ENCODE assay signal across 9 cellular contexts in the genomic region with DNA sequence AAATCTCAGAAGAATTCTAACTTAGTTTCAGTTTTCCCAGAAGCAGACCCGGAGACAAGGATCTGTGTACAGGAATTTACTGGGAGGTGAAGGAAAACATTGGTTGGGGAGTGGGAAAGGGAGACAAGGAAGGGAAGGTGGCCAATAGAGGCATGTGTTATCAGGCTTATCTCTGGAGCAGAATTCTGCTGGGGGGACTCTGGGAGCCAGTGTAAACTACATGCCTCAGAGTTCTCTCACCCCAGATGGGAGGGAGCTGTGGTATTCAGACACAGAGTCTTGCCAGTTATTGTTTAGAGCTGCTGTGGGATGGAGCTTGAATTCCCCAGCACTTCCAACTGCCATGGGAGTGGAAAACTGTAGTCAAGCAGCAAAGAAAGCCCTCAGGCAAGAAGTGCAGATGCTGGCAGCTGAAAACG. TPM values are rescaled to one million over a fixed set of nuclear protein-coding genes. Genes with fewer than 3 reads are reported as not detected.
A peak's percentile ranks its signal among the peaks of the same experiment; 100 is the strongest.
DNase-seq lines count a peak whose midpoint lies in the region; ATAC-seq, FAIRE-seq and TF ChIP-seq lines count a peak whose summit lies in the region.
"Had no signal": no experiment of that assay in that cellular context is flagged by ENCODE, and none has a peak within 500 bp of the region (broad histone marks: within the 10 kb centered on the region; RNA-seq: fewer than 3 reads in every experiment).

No MANE protein-coding gene starts in this region.

- no peak overlapping the region for H3K27ac ChIP-seq in HepG2 (ENCODE audit: extremely low read length, insufficient read depth, low read length)
- H3K27ac ChIP-seq in tibial nerve, result peak overlapping the region; percentile 54 to 79 (median 64)

- H4K20me1 ChIP-seq in HepG2 (ENCODE audit: insufficient read depth, low read length), result no peaks in the 10 kb centered on the region

- peaks cover 3% of the 10 kb centered on the region for H3K36me3 Mint-ChIP-seq in chondrocyte (ENCODE audit: low read depth)

- no peak for TF ChIP-seq POLR2A in HepG2 (IDR thresholded peaks at IDR 0.05; ENCODE audit: insufficient read depth in 1 of 2, low read depth in 2 of 2, low read length in 2 of 2)
- no peak for TF ChIP-seq POLR2A in tibial nerve (IDR thresholded peaks at IDR 0.05)

- intact Hi-C loops in HepG2 (cut with micrococcal nuclease; ENCODE audit: unreplicated experiment), result no loop called here

- no peaks in the 10 kb centered on the region for H3K9me3 Mint-ChIP-seq in chondrocyte (ENCODE audit: low read depth)

- H3K27me3 ChIP-seq in MG63, result no peaks in the 10 kb centered on the region
- no peaks in the 10 kb centered on the region for H3K27me3 ChIP-seq in HepG2 (ENCODE audit: control insufficient read depth in 1 of 2, insufficient read depth in 2 of 2, low read length in 2 of 2)
- no peaks in the 10 kb centered on the region for H3K27me3 ChIP-seq in tibial nerve

- CTCF ChIA-PET in HepG2 (lab: Yijun Ruan, JAX; ENCODE audit: low intra/inter-chr PET ratio, low total read pairs), result no interaction called here

- H3K4me1 ChIP-seq in HepG2 (ENCODE audit: insufficient read depth, low read length), result peaks cover 14% of the 10 kb centered on the region; the same call in 1 of the 2 replicates
- peaks cover 0 to 14% (median 5%) of the 10 kb centered on the region in 4 donors for H3K4me1 ChIP-seq in tibial nerve

- no peak for FAIRE-seq in HepG2 (lab: Jason Lieb, UNC)
- FAIRE-seq: frontal cortex had no signal

- peaks cover 15% of the 10 kb centered on the region for H3K4me1 Mint-ChIP-seq in chondrocyte (ENCODE audit: low read depth)

- no peak overlapping the region for H3K9ac ChIP-seq in HepG2 (ENCODE audit: insufficient read depth, low read depth, low read length)

- no peak for TF ChIP-seq RAD21 in HepG2 (CRISPR knock-in tag; IDR thresholded peaks at IDR 0.05)

- ATAC-seq in HepG2, result peak; percentile 49

- in situ Hi-C loops in HepG2 (cut with HindIII; ENCODE audit: extremely low pct_ligation_motif_present, low pct_unique_long_range_greater_than_20kb), result no loop called here

- no TSS peak for BruUV-seq in HepG2 (replicated peaks; lab: Mats Ljungman, UMichigan)

- no peak for TF ChIP-seq CTCF in chondrocyte (IDR thresholded peaks at IDR 0.05)
- TF ChIP-seq CTCF in HepG2 (CRISPR knock-in tag; IDR thresholded peaks at IDR 0.05), result no peak
- TF ChIP-seq CTCF in tibial nerve (IDR thresholded peaks at IDR 0.05), result no peak

- no peak for TF ChIP-seq EP300 in HepG2 (IDR thresholded peaks at IDR 0.05; ENCODE audit: low read depth in 2 of 2, low read length in 2 of 2)
- TF ChIP-seq EP300 in HepG2 (CRISPR knock-in tag; IDR thresholded peaks at IDR 0.05; ENCODE audit: borderline replicate concordance), result no peak
- TF ChIP-seq EP300 in tibial nerve (IDR thresholded peaks at IDR 0.05), result no peak

- 12% methylated on average over 2 of the region's 2 CpGs for WGBS in HepG2 (ENCODE audit: low lambda C conversion rate)
- WGBS in tibial nerve, 2 donors, result 8 to 12% methylated on average over 2 of the region's 2 CpGs

- no peak overlapping the region for H3K4me3 ChIP-seq in MG63
- no peak overlapping the region for H3K4me3 ChIP-seq in HepG2 (replicated peaks in 1 of 3; ENCODE audit: insufficient read depth in 1 of 3, low read depth in 2 of 3, low read length in 3 of 3)
- peak overlapping the region in 3 of 4 donors; percentile 10 to 17 (median 16) for H3K4me3 ChIP-seq in tibial nerve

- no peaks in the 10 kb centered on the region for H3K27me3 Mint-ChIP-seq in chondrocyte (ENCODE audit: low read depth)

- H3K27ac Mint-ChIP-seq in chondrocyte (ENCODE audit: unreplicated experiment), result peak overlapping the region; percentile 95

- H3K79me2 ChIP-seq in HepG2 (ENCODE audit: insufficient read depth, low read length), result no peaks in the 10 kb centered on the region

- DNase-seq in MG63 (peak; percentile 72), chondrocyte (ENCODE audit: low spot score) (no peak), HepG2 (ENCODE audit: low spot score) (no peak), tibial nerve (ENCODE audit: low spot score in 2 of 2) (no peak), NCI-H1930 (lab: John Stamatoyannopoulos, UW) (no peak), NCI-H2081 (lab: John Stamatoyannopoulos, UW) (no peak), NAMALWA (ENCODE audit: low spot score) (no peak)
- DNase-seq in activated CD4-positive, CD25-positive, alpha-beta regulatory T cell treated with anti-CD3 and anti-CD28 coated beads, Interleukin-2, amount 50 U/mL, for 72 hours, result no peak

- H2AFZ ChIP-seq in HepG2 (ENCODE audit: low read length), result no peak overlapping the region

- peak overlapping the region; percentile 48 for H3K4me3 Mint-ChIP-seq in chondrocyte (ENCODE audit: unreplicated experiment)

- POLR2A ChIA-PET in HepG2 (lab: Yijun Ruan, JAX), result no interaction called here

- H3K36me3 ChIP-seq in MG63 (peaks cover 2% of the 10 kb centered on the region; the same call in 1 of the 2 replicates), HepG2 (replicated peaks in 1 of 2; ENCODE audit: control insufficient read depth in 1 of 2, insufficient read depth in 2 of 2, low read length in 2 of 2) (peaks cover 0 to 2% of the 10 kb centered on the region in 2 experiments; a peak in 2 of 5 replicates), tibial nerve (peaks cover 0 to 17% (median 0%) of the 10 kb centered on the region in 3 donors)

- H3K9me3 ChIP-seq in MG63 (no peaks in the 10 kb centered on the region), HepG2 (ENCODE audit: low read length) (no peaks in the 10 kb centered on the region), tibial nerve (no peaks in the 10 kb centered on the region)

- H3K4me2 ChIP-seq in HepG2 (ENCODE audit: low read depth, low read length), result no peak overlapping the region

RNA-seq across cellular contexts. Expression of gene DNPEP, which starts 19.0 kb away (rescaled TPM):
- total RNA-seq in MG63 (2014; rRNA removed; shearing (Covaris generic); ENCODE audit: low replicate concordance), result 56.4 and 73.1 TPM in 2 replicates
- 42.3 to 47.9 TPM (median 43.5 TPM) in 3 replicates for total RNA-seq in chondrocyte
- 103 and 104 TPM in 2 replicates for total RNA-seq in HepG2 (2016; rRNA removed; fragmentation: Illumina TruSeq; extraction: Trizol)
- total RNA-seq in HepG2 (2016; cell fraction: cytosol; rRNA removed; fragmentation: Illumina TruSeq; extraction: Trizol; ENCODE audit: low read depth), result 50.2 and 51.7 TPM in 2 replicates
- 93.4 and 106 TPM in 2 replicates for total RNA-seq in HepG2 (2016; cell fraction: insoluble cytoplasmic fraction; rRNA removed; fragmentation: Illumina TruSeq; extraction: Trizol)
- total RNA-seq in HepG2 (2016; cell fraction: membrane; rRNA removed; fragmentation: Illumina TruSeq; extraction: Trizol), result 77.6 and 92.7 TPM in 2 replicates
- 62.5 and 67.1 TPM in 2 replicates for total RNA-seq in HepG2 (2016; cell fraction: nucleus; rRNA removed; fragmentation: Illumina TruSeq; extraction: Trizol)
- polyA plus RNA-seq in HepG2 (2011; rRNA removed), result 109 and 130 TPM in 2 replicates
- polyA plus RNA-seq in HepG2 (2011; cell fraction: cytosol; rRNA removed), result 66.5 and 97.7 TPM in 2 replicates
- 277 and 306 TPM in 2 replicates for polyA plus RNA-seq in HepG2 (2011; cell fraction: nucleus; rRNA removed)
- 76.3 and 101 TPM in 2 replicates for polyA plus RNA-seq in HepG2 (2012)
- 62.5 and 80.3 TPM in 2 replicates for polyA plus RNA-seq in HepG2 (2016; cell fraction: cytosol; fragmentation: Illumina TruSeq; extraction: Trizol; ENCODE audit: low read depth)
- polyA plus RNA-seq in HepG2 (2016; cell fraction: insoluble cytoplasmic fraction; fragmentation: Illumina TruSeq; extraction: Trizol; ENCODE audit: low read depth), result 93.7 and 94.8 TPM in 2 replicates
- 72.3 and 84.5 TPM in 2 replicates for polyA plus RNA-seq in HepG2 (2016; cell fraction: membrane; fragmentation: Illumina TruSeq; extraction: Trizol; ENCODE audit: low read depth)
- polyA plus RNA-seq in HepG2 (2016; cell fraction: nucleus; fragmentation: Illumina TruSeq; extraction: Trizol; ENCODE audit: insufficient read depth, low read depth), result 145 and 149 TPM in 2 replicates
- polyA minus RNA-seq in HepG2 (2011; rRNA and poly(A)+ RNA removed; ENCODE audit: low replicate concordance), result 78.0 and 193 TPM in 2 replicates
- 37.2 and 45.9 TPM in 2 replicates for polyA minus RNA-seq in HepG2 (2011; cell fraction: cytosol; rRNA and poly(A)+ RNA removed)
- 77.3 and 82.6 TPM in 2 replicates for polyA minus RNA-seq in HepG2 (2011; cell fraction: nucleus; rRNA and poly(A)+ RNA removed)
- total RNA-seq in tibial nerve, result 10 to 100 TPM; 35.2 to 88.1 (median 52.6) TPM

RNA-seq across cellular contexts. Expression of gene RESP18, which starts 36.2 kb away (rescaled TPM):
- not detected in 2 replicates for total RNA-seq in MG63 (2014; rRNA removed; shearing (Covaris generic); ENCODE audit: low replicate concordance)
- total RNA-seq in chondrocyte (not detected in 3 replicates), HepG2 (2016; rRNA removed; fragmentation: Illumina TruSeq; extraction: Trizol) (not detected in 2 replicates), tibial nerve (not detected)
- total RNA-seq in HepG2 (2016; cell fraction: cytosol; rRNA removed; fragmentation: Illumina TruSeq; extraction: Trizol; ENCODE audit: low read depth), result not detected in 2 replicates
- not detected in 2 replicates for total RNA-seq in HepG2 (2016; cell fraction: insoluble cytoplasmic fraction; rRNA removed; fragmentation: Illumina TruSeq; extraction: Trizol)
- not detected in 2 replicates for total RNA-seq in HepG2 (2016; cell fraction: membrane; rRNA removed; fragmentation: Illumina TruSeq; extraction: Trizol)
- not detected in 2 replicates for total RNA-seq in HepG2 (2016; cell fraction: nucleus; rRNA removed; fragmentation: Illumina TruSeq; extraction: Trizol)
- polyA plus RNA-seq in HepG2 (2011; rRNA removed), result not detected in 2 replicates
- not detected in 2 replicates for polyA plus RNA-seq in HepG2 (2011; cell fraction: cytosol; rRNA removed)
- not detected in 2 replicates for polyA plus RNA-seq in HepG2 (2011; cell fraction: nucleus; rRNA removed)
- polyA plus RNA-seq in HepG2 (2012), result not detected in 2 replicates
- polyA plus RNA-seq in HepG2 (2016; cell fraction: cytosol; fragmentation: Illumina TruSeq; extraction: Trizol; ENCODE audit: low read depth), result not detected in 2 replicates
- not detected in 2 replicates for polyA plus RNA-seq in HepG2 (2016; cell fraction: insoluble cytoplasmic fraction; fragmentation: Illumina TruSeq; extraction: Trizol; ENCODE audit: low read depth)
- not detected in 2 replicates for polyA plus RNA-seq in HepG2 (2016; cell fraction: membrane; fragmentation: Illumina TruSeq; extraction: Trizol; ENCODE audit: low read depth)
- polyA plus RNA-seq in HepG2 (2016; cell fraction: nucleus; fragmentation: Illumina TruSeq; extraction: Trizol; ENCODE audit: insufficient read depth, low read depth), result not detected in 2 replicates
- not detected in 2 replicates for polyA minus RNA-seq in HepG2 (2011; rRNA and poly(A)+ RNA removed; ENCODE audit: low replicate concordance)
- polyA minus RNA-seq in HepG2 (2011; cell fraction: cytosol; rRNA and poly(A)+ RNA removed), result not detected in 2 replicates
- not detected in 2 replicates for polyA minus RNA-seq in HepG2 (2011; cell fraction: nucleus; rRNA and poly(A)+ RNA removed)

RNA-seq across cellular contexts. Expression of gene DES, which starts 49.5 kb away (rescaled TPM):
- total RNA-seq in MG63 (2014; rRNA removed; shearing (Covaris generic); ENCODE audit: low replicate concordance), result 3.8 and 22.6 TPM in 2 replicates
- total RNA-seq in chondrocyte, result 0.70 to 19.8 TPM (median 15.5 TPM) in 3 replicates
- total RNA-seq in HepG2 (2016; rRNA removed; fragmentation: Illumina TruSeq; extraction: Trizol), result not detected in 2 replicates
- total RNA-seq in HepG2 (2016; cell fraction: cytosol; rRNA removed; fragmentation: Illumina TruSeq; extraction: Trizol; ENCODE audit: low read depth), result 0.10 TPM in 1 of 2 replicates, not detected in the other
- not detected in 2 replicates for total RNA-seq in HepG2 (2016; cell fraction: insoluble cytoplasmic fraction; rRNA removed; fragmentation: Illumina TruSeq; extraction: Trizol)
- total RNA-seq in HepG2 (2016; cell fraction: membrane; rRNA removed; fragmentation: Illumina TruSeq; extraction: Trizol), result not detected in 2 replicates
- not detected in 2 replicates for total RNA-seq in HepG2 (2016; cell fraction: nucleus; rRNA removed; fragmentation: Illumina TruSeq; extraction: Trizol)
- 0.21 TPM in 1 of 2 replicates, not detected in the other for polyA plus RNA-seq in HepG2 (2011; rRNA removed)
- 0.05 and 0.09 TPM in 2 replicates for polyA plus RNA-seq in HepG2 (2011; cell fraction: cytosol; rRNA removed)
- polyA plus RNA-seq in HepG2 (2011; cell fraction: nucleus; rRNA removed), result 0.51 TPM in 1 of 2 replicates, not detected in the other
- polyA plus RNA-seq in HepG2 (2012), result not detected in 2 replicates
- not detected in 2 replicates for polyA plus RNA-seq in HepG2 (2016; cell fraction: cytosol; fragmentation: Illumina TruSeq; extraction: Trizol; ENCODE audit: low read depth)
- not detected in 2 replicates for polyA plus RNA-seq in HepG2 (2016; cell fraction: insoluble cytoplasmic fraction; fragmentation: Illumina TruSeq; extraction: Trizol; ENCODE audit: low read depth)
- not detected in 2 replicates for polyA plus RNA-seq in HepG2 (2016; cell fraction: membrane; fragmentation: Illumina TruSeq; extraction: Trizol; ENCODE audit: low read depth)
- not detected in 2 replicates for polyA plus RNA-seq in HepG2 (2016; cell fraction: nucleus; fragmentation: Illumina TruSeq; extraction: Trizol; ENCODE audit: insufficient read depth, low read depth)
- polyA minus RNA-seq in HepG2 (2011; rRNA and poly(A)+ RNA removed; ENCODE audit: low replicate concordance), result 0.06 and 8.3 TPM in 2 replicates
- not detected in 2 replicates for polyA minus RNA-seq in HepG2 (2011; cell fraction: cytosol; rRNA and poly(A)+ RNA removed)
- not detected in 2 replicates for polyA minus RNA-seq in HepG2 (2011; cell fraction: nucleus; rRNA and poly(A)+ RNA removed)
- 10 to 100 TPM; 20.7 to 50.4 (median 25.0) TPM for total RNA-seq in tibial nerve

RNA-seq across cellular contexts. Expression of gene PTPRN, which starts 59.5 kb away (rescaled TPM):
- total RNA-seq in MG63 (2014; rRNA removed; shearing (Covaris generic); ENCODE audit: low replicate concordance), result not detected in 2 replicates
- 0.67 to 0.87 TPM (median 0.80 TPM) in 3 replicates for total RNA-seq in chondrocyte
- not detected in 2 replicates for total RNA-seq in HepG2 (2016; rRNA removed; fragmentation: Illumina TruSeq; extraction: Trizol)
- total RNA-seq in HepG2 (2016; cell fraction: cytosol; rRNA removed; fragmentation: Illumina TruSeq; extraction: Trizol; ENCODE audit: low read depth), result not detected in 2 replicates
- not detected in 2 replicates for total RNA-seq in HepG2 (2016; cell fraction: insoluble cytoplasmic fraction; rRNA removed; fragmentation: Illumina TruSeq; extraction: Trizol)
- total RNA-seq in HepG2 (2016; cell fraction: membrane; rRNA removed; fragmentation: Illumina TruSeq; extraction: Trizol), result not detected in 2 replicates
- not detected in 2 replicates for total RNA-seq in HepG2 (2016; cell fraction: nucleus; rRNA removed; fragmentation: Illumina TruSeq; extraction: Trizol)
- polyA plus RNA-seq in HepG2 (2011; rRNA removed), result 0.24 and 0.26 TPM in 2 replicates
- 0.05 and 0.10 TPM in 2 replicates for polyA plus RNA-seq in HepG2 (2011; cell fraction: cytosol; rRNA removed)
- polyA plus RNA-seq in HepG2 (2011; cell fraction: nucleus; rRNA removed), result 0.08 and 0.12 TPM in 2 replicates
- polyA plus RNA-seq in HepG2 (2012), result 0.51 and 0.74 TPM in 2 replicates
- polyA plus RNA-seq in HepG2 (2016; cell fraction: cytosol; fragmentation: Illumina TruSeq; extraction: Trizol; ENCODE audit: low read depth), result not detected in 2 replicates
- not detected in 2 replicates for polyA plus RNA-seq in HepG2 (2016; cell fraction: insoluble cytoplasmic fraction; fragmentation: Illumina TruSeq; extraction: Trizol; ENCODE audit: low read depth)
- polyA plus RNA-seq in HepG2 (2016; cell fraction: membrane; fragmentation: Illumina TruSeq; extraction: Trizol; ENCODE audit: low read depth), result not detected in 2 replicates
- polyA plus RNA-seq in HepG2 (2016; cell fraction: nucleus; fragmentation: Illumina TruSeq; extraction: Trizol; ENCODE audit: insufficient read depth, low read depth), result not detected in 2 replicates
- 0.06 TPM in 1 of 2 replicates, not detected in the other for polyA minus RNA-seq in HepG2 (2011; rRNA and poly(A)+ RNA removed; ENCODE audit: low replicate concordance)
- not detected in 2 replicates for polyA minus RNA-seq in HepG2 (2011; cell fraction: cytosol; rRNA and poly(A)+ RNA removed)
- not detected in 2 replicates for polyA minus RNA-seq in HepG2 (2011; cell fraction: nucleus; rRNA and poly(A)+ RNA removed)
- not detected for total RNA-seq in tibial nerve

Comparison
In these comparisons a context has a peak if more than half of its experiments do, and no peak if none do; other contexts are left out.
1. H3K4me3 ChIP-seq: peak in tibial nerve (3 of 4); none in MG63 (single experiment) and HepG2 (0 of 3).